In the genomic region with DNA sequence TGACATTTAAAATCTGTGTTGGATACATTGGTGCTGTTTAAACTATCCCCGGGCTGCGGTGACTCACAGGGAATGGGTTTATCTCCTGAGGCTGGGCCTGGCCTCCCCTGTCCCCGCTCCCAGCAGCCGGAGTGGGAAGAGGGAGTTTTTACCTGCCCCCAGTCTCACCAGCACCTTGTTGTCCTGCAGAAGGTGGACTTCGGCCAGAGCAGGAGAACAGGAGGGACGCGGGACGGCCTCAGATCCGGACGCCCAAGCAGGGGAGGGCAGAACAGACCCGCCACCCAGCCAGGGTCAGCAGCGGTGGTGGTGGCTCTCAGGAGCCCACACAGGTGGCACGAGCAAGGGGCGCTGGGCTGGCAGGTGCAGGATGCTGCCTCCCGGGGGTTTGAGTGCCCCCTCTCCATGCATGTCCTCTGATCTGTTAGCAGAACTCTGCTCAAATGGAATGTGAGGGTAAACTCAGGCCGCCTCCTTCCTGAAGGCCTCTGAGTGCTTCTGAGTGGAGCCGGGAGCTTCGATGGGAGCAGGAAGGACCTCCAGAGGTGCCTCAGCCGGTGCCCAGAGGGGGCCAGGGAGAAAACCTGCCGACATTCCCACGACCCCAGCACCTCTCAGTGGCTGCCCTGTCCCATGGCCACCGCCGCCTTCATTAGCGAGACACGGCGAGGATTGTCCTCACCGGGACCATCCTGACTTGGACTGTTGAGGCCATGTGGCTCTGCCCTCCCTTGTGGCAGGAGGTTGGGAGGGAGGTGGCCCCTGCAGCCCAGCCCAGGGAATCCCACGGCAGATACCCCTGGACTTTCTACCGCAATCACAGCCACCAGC, we compare ENCODE assay signal across 15 cellular contexts. TPM values are rescaled to one million over a fixed set of nuclear protein-coding genes. Genes with fewer than 3 reads are reported as not detected.
A peak's percentile ranks its signal among the peaks of the same experiment; 100 is the strongest.
DNase-seq lines count a peak whose midpoint lies in the region; ATAC-seq and TF ChIP-seq lines count a peak whose summit lies in the region.
"Had no signal": no experiment of that assay in that cellular context is flagged by ENCODE, and none has a peak within 500 bp of the region (broad histone marks: within the 10 kb centered on the region; RNA-seq: fewer than 3 reads in every experiment).

No MANE protein-coding gene starts in this region.

- CTCF ChIA-PET in MCF 10A (lab: Yijun Ruan, JAX): interaction anchor here (1.6 kb wide), 1 partner anchor 11 kb away, joined by 8 read pairs; no protein-coding TSS in a partner anchor

- no peaks in the 10 kb centered on the region for H3K36me3 Mint-ChIP-seq in MCF 10A (ENCODE audit: insufficient read depth, unreplicated experiment)

- H3K27ac ChIP-seq in HUES64 (ENCODE audit: low read depth, low read length) (no peak overlapping the region), fibroblast of lung (ENCODE audit: insufficient read depth, low read length) (no peak overlapping the region), mesodermal cell (ENCODE audit: low read depth, low read length, severe bottlenecking) (peak overlapping the region; percentile 41)
- H3K27ac ChIP-seq: heart right ventricle, skin epidermis had no signal

- H3K9ac ChIP-seq in HUES64 (ENCODE audit: low read depth, low read length) (0 out of 2 replicates have a peak overlapping the region, but pooled peaks have one; percentile 39), fibroblast of lung (ENCODE audit: insufficient read depth, low read length) (no peak overlapping the region)

- H3K27me3 ChIP-seq in HUES64 (ENCODE audit: insufficient read depth, low read length) (no peaks in the 10 kb centered on the region), fibroblast of lung (ENCODE audit: control insufficient read depth, insufficient read depth, low read length) (no peaks in the 10 kb centered on the region)

- POLR2A ChIA-PET in MCF 10A (lab: Yijun Ruan, JAX): interaction anchor here (0.9 to 1.7 kb wide), 3 partner anchors 12 to 45 kb away, joined by 3 to 12 read pairs (median 3); no protein-coding TSS in a partner anchor

- 83% methylated on average over 29 of the region's 29 CpGs for WGBS in HUES64
- WGBS in mesodermal cell (ENCODE audit: insufficient coverage in 2 of 2), 2 experiments: 87 to 90% methylated on average over 25 to 29 of the region's 29 CpGs

- intact Hi-C loops in MCF 10A (cut with micrococcal nuclease): no loop called here

- ATAC-seq in HG03045 (IDR thresholded peaks at IDR 0.05; ENCODE audit: unreplicated experiment): no peak

- no peak overlapping the region for H3K4me3 Mint-ChIP-seq in MCF 10A (ENCODE audit: unreplicated experiment)
- H3K4me3 Mint-ChIP-seq: central memory CD8-positive, alpha-beta T cell; nephron had no signal

- H3K27me3 Mint-ChIP-seq in MCF 10A (ENCODE audit: insufficient read depth, unreplicated experiment): no peaks in the 10 kb centered on the region

- H2AFZ ChIP-seq in fibroblast of lung (ENCODE audit: low read length): no peak overlapping the region

- peak overlapping the region; percentile 64 for H3K4me2 ChIP-seq in fibroblast of lung (ENCODE audit: extremely low read depth, insufficient read depth, low read length)

- no peak for TF ChIP-seq CTCF in fibroblast of lung (conservative IDR thresholded peaks at IDR 0.05 in 1 of 2, IDR thresholded peaks at IDR 0.05 in 1 of 2; ENCODE audit: low read depth in 1 of 2, low read length in 2 of 2)
- TF ChIP-seq CTCF in MCF 10A (IDR thresholded peaks at IDR 0.05; ENCODE audit: unreplicated experiment): no peak

- BruUV-seq in MCF 10A (replicated peaks; lab: Mats Ljungman, UMichigan): no TSS peak

- H3K27ac Mint-ChIP-seq in MCF 10A (ENCODE audit: low read depth, unreplicated experiment): no peak overlapping the region
- H3K27ac Mint-ChIP-seq: nephron had no signal

- H3K36me3 ChIP-seq in HUES64 (ENCODE audit: insufficient read depth, low read length): no peaks in the 10 kb centered on the region
- H3K36me3 ChIP-seq in fibroblast of lung (ENCODE audit: control insufficient read depth, insufficient read depth, low read length): no peaks in the 10 kb centered on the region
- H3K36me3 ChIP-seq in mesodermal cell (ENCODE audit: control insufficient read depth, insufficient read depth, low read length): no peaks in the 10 kb centered on the region
- H3K36me3 ChIP-seq: heart right ventricle had no signal

- DNase-seq in 8988T: peak; percentile 11
- DNase-seq in fibroblast of lung (ENCODE audit: low read depth in 2 of 2): peak in 1 of 2 donors; percentile 8
- no peak for DNase-seq in MCF 10A (ENCODE audit: unreplicated experiment)
- DNase-seq in GOT3 (lab: John Stamatoyannopoulos, UW): no peak
- DNase-seq in SHP77 treated with DMSO at 0.1 percent for 48 hours (lab: John Stamatoyannopoulos, UW): no peak
- DNase-seq: ACHN; activated naive CD4-positive, alpha-beta T cell treated with anti-CD3 and anti-CD28 coated beads, Interleukin-2, amount 50 U/mL, for 16 hours; NCI-H2171 treated with DMSO at 0.1 percent for 48 hours had no signal

- H3K9me3 ChIP-seq in HUES64 (ENCODE audit: insufficient read depth, low read depth, low read length): no peaks in the 10 kb centered on the region
- no peaks in the 10 kb centered on the region for H3K9me3 ChIP-seq in fibroblast of lung (ENCODE audit: control insufficient read depth, insufficient read depth, low read depth, low read length)
- peaks cover 7% of the 10 kb centered on the region for H3K9me3 ChIP-seq in mesodermal cell (ENCODE audit: control insufficient read depth, low read length)

- no peaks in the 10 kb centered on the region for H3K9me3 Mint-ChIP-seq in MCF 10A (ENCODE audit: unreplicated experiment)
- H3K9me3 Mint-ChIP-seq: central memory CD8-positive, alpha-beta T cell had no signal

- H4K20me1 ChIP-seq in fibroblast of lung (ENCODE audit: control insufficient read depth, extremely low read depth, insufficient read depth, low read length): no peaks in the 10 kb centered on the region

- H3K4me1 ChIP-seq in HUES64 (ENCODE audit: insufficient read depth, low read length) (peaks cover 7% of the 10 kb centered on the region), fibroblast of lung (ENCODE audit: control insufficient read depth, extremely low read depth, insufficient read depth, low read length) (no peaks in the 10 kb centered on the region), mesodermal cell (ENCODE audit: control insufficient read depth, insufficient read depth, low read length, poor library complexity, severe bottlenecking) (peaks cover 20% of the 10 kb centered on the region)

- no peaks in the 10 kb centered on the region for H3K79me2 ChIP-seq in fibroblast of lung (ENCODE audit: control insufficient read depth, insufficient read depth, low read length)

- no peaks in the 10 kb centered on the region for H3K4me1 Mint-ChIP-seq in MCF 10A (ENCODE audit: insufficient read depth, unreplicated experiment)
- H3K4me1 Mint-ChIP-seq: central memory CD8-positive, alpha-beta T cell; nephron had no signal

- no peak overlapping the region for H3K4me3 ChIP-seq in HUES64 (ENCODE audit: low read length)
- no peak overlapping the region for H3K4me3 ChIP-seq in fibroblast of lung (replicated peaks in 1 of 4; ENCODE audit: control extremely low read depth in 1 of 4, insufficient read depth in 1 of 4, low read depth in 3 of 4, low read length in 4 of 4)
- no peak overlapping the region for H3K4me3 ChIP-seq in mesodermal cell (ENCODE audit: extremely low read depth, insufficient read depth, low read length, poor library complexity, severe bottlenecking)
- H3K4me3 ChIP-seq: heart right ventricle, skin epidermis had no signal

RNA-seq across cellular contexts. Expression of gene MRGBP, which starts 43.4 kb away (rescaled TPM):
- polyA plus RNA-seq in HUES64 (2013, experiment 1 of 2): 12.9 TPM
- polyA plus RNA-seq in HUES64 (2013, experiment 2 of 2): 15.5 TPM
- 18.5 and 20.3 TPM in 2 replicates for total RNA-seq in fibroblast of lung
- 13.1 and 15.2 TPM in 2 replicates for polyA plus RNA-seq in fibroblast of lung
- polyA plus RNA-seq in fibroblast of lung (2012): 12.6 and 17.4 TPM in 2 replicates
- polyA minus RNA-seq in fibroblast of lung (ENCODE audit: low replicate concordance): 4.7 and 17.0 TPM in 2 replicates
- polyA plus RNA-seq in mesodermal cell (2013, experiment 1 of 2): 21.0 TPM
- 20.1 TPM for polyA plus RNA-seq in mesodermal cell (2013, experiment 2 of 2)
- total RNA-seq in MCF 10A (2022): 16.9 and 17.8 TPM in 2 replicates

RNA-seq across cellular contexts. Expression of gene NTSR1, which starts 44.2 kb away (rescaled TPM):
- polyA plus RNA-seq in HUES64 (2013, experiment 1 of 2): 0.45 TPM
- polyA plus RNA-seq in HUES64 (2013, experiment 2 of 2): 0.51 TPM
- total RNA-seq in fibroblast of lung (under 0.01 and 0.33 TPM in 2 replicates), MCF 10A (2022) (4.5 and 6.2 TPM in 2 replicates)
- polyA plus RNA-seq in fibroblast of lung: 0.05 and 8.1 TPM in 2 replicates
- polyA plus RNA-seq in fibroblast of lung (2012): 0.07 and 16.7 TPM in 2 replicates
- polyA minus RNA-seq in fibroblast of lung (ENCODE audit: low replicate concordance): 1.5 and 25.2 TPM in 2 replicates
- polyA plus RNA-seq in mesodermal cell (2013, experiment 1 of 2): 1.1 TPM
- 0.86 TPM for polyA plus RNA-seq in mesodermal cell (2013, experiment 2 of 2)
- polyA plus RNA-seq: heart right ventricle had no signal

RNA-seq across cellular contexts. Expression of gene OGFR, which starts 51.7 kb away (rescaled TPM):
- polyA plus RNA-seq in HUES64 (2013, experiment 1 of 2): 12.8 TPM
- polyA plus RNA-seq in HUES64 (2013, experiment 2 of 2): 15.0 TPM
- 30.8 and 34.0 TPM in 2 replicates for total RNA-seq in fibroblast of lung
- 19.7 and 25.9 TPM in 2 replicates for polyA plus RNA-seq in fibroblast of lung
- polyA plus RNA-seq in fibroblast of lung (2012): 29.3 and 39.7 TPM in 2 replicates
- 7.3 and 8.1 TPM in 2 replicates for polyA minus RNA-seq in fibroblast of lung (ENCODE audit: low replicate concordance)
- polyA plus RNA-seq in mesodermal cell (2013, experiment 1 of 2): 34.8 TPM
- 25.2 TPM for polyA plus RNA-seq in mesodermal cell (2013, experiment 2 of 2)
- 28.8 and 31.0 TPM in 2 replicates for total RNA-seq in MCF 10A (2022)
